ENCODE assay signal across 21 cellular contexts in the genomic region with DNA sequence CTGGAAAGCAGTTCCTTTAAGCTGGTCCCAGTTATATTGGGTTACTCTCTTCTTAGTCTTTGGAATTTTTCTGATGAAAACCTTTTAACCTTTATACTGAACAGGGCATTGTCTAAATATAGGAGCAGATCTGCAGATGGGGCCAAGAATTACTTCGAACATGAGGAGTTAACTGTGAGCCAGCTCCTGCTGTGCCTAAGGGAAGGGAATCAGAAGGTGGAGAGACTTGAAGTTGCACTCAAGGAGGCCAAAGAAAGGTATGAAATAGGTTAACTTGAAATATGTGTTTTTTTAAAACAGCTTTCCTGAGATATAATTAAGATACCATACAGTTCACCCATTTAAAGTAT. TPM values are rescaled to one million over a fixed set of nuclear protein-coding genes. Genes with fewer than 3 reads are reported as not detected.
A peak's percentile ranks its signal among the peaks of the same experiment; 100 is the strongest.
DNase-seq lines count a peak whose midpoint lies in the region; ATAC-seq and TF ChIP-seq lines count a peak whose summit lies in the region.
"Had no signal": no experiment of that assay in that cellular context is flagged by ENCODE, and none has a peak within 500 bp of the region (broad histone marks: within the 10 kb centered on the region; RNA-seq: fewer than 3 reads in every experiment).

No MANE protein-coding gene starts in this region.

- no peak for ATAC-seq in stimulated activated memory B cell treated with anti-CD40 and anti-IgM and Interleukin-4, amounts not matched to agents 10 μg/mL and 1 μg/mL and 100 μg/mL, for 72 hours
- no peak for ATAC-seq in HG02885 (IDR thresholded peaks at IDR 0.05; ENCODE audit: poor library complexity, unreplicated experiment)

- peaks cover 22% of the 10 kb centered on the region for H3F3A ChIP-seq in neural progenitor cell (ENCODE audit: low read depth)

- no peak for DNase-seq in CD8-positive, alpha-beta memory T cell
- DNase-seq in dorsolateral prefrontal cortex (no peak), osteocyte (ENCODE audit: extremely low spot score, unreplicated experiment) (no peak), neural progenitor cell (ENCODE audit: low spot score) (no peak)
- DNase-seq: activated gamma-delta T cell, cortex of kidney, IMR-90, kidney glomerular epithelial cell, NCI-H1105, NCI-H2029 treated with DMSO at 0.1 percent for 48 hours, NCI-H2227 treated with DMSO at 0.1 percent for 48 hours, nucleus accumbens, RPMI8226, SK-N-SH, T1000, thyroid gland had no signal

- POLR2A ChIA-PET in CD8-positive, alpha-beta memory T cell (lab: Charles Lee) = no interaction called here

- H3K9me3 ChIP-seq in BLaER1 treated with 17β-estradiol and CSF1 and Interleukin-3, amounts not matched to agents 10 nM and 100 nM (replicated peaks in 1 of 11) = peaks cover 0 to 31% (median 0%) of the 10 kb centered on the region in 11 experiments; a peak in 7 of 22 replicates
- no peaks in the 10 kb centered on the region for H3K9me3 ChIP-seq in CD8-positive, alpha-beta memory T cell (ENCODE audit: low read length)
- H3K9me3 ChIP-seq in neural progenitor cell (ENCODE audit: low read depth) = no peaks in the 10 kb centered on the region
- H3K9me3 ChIP-seq: SK-N-SH, thyroid gland had no signal

- peaks cover 0 to 74% (median 0%) of the 10 kb centered on the region in 11 experiments; a peak in 7 of 22 replicates for H3K27me3 ChIP-seq in BLaER1 treated with 17β-estradiol and CSF1 and Interleukin-3, amounts not matched to agents 10 nM and 100 nM
- no peaks in the 10 kb centered on the region for H3K27me3 ChIP-seq in CD8-positive, alpha-beta memory T cell (ENCODE audit: insufficient read depth, low read length, poor library complexity, severe bottlenecking)
- H3K27me3 ChIP-seq in dorsolateral prefrontal cortex = no peaks in the 10 kb centered on the region
- no peaks in the 10 kb centered on the region for H3K27me3 ChIP-seq in neural progenitor cell
- H3K27me3 ChIP-seq: thyroid gland had no signal

- peaks cover 16 to 81% (median 37%) of the 10 kb centered on the region in 11 experiments; a peak in 19 of 22 replicates for H3K36me3 ChIP-seq in BLaER1 treated with 17β-estradiol and CSF1 and Interleukin-3, amounts not matched to agents 10 nM and 100 nM
- peaks cover 45% of the 10 kb centered on the region for H3K36me3 ChIP-seq in CD8-positive, alpha-beta memory T cell (ENCODE audit: insufficient read depth, low read length)
- no peaks in the 10 kb centered on the region for H3K36me3 ChIP-seq in neural progenitor cell

- no peak overlapping the region for H2AFZ ChIP-seq in neural progenitor cell (replicated peaks)

- H3K79me2 ChIP-seq in neural progenitor cell (ENCODE audit: low read depth) = no peaks in the 10 kb centered on the region

- peaks cover 21 to 81% (median 52%) of the 10 kb centered on the region in 3 donors for H3K36me3 Mint-ChIP-seq in CD8-positive, alpha-beta memory T cell
- H3K36me3 Mint-ChIP-seq in osteocyte (ENCODE audit: unreplicated experiment) = peaks cover 71% of the 10 kb centered on the region
- peaks cover 66% of the 10 kb centered on the region for H3K36me3 Mint-ChIP-seq in stimulated activated memory B cell treated with anti-CD40 and anti-IgM and Interleukin-4, amounts not matched to agents 10 μg/mL and 1 μg/mL and 100 μg/mL, for 72 hours
- no peaks in the 10 kb centered on the region for H3K36me3 Mint-ChIP-seq in neural progenitor cell

- CTCF ChIA-PET in CD8-positive, alpha-beta memory T cell (lab: Charles Lee) = interaction anchor here (0.7 to 1.3 kb wide), 2 partner anchors 10 to 25 kb away, joined by 3 read pairs; no protein-coding TSS in a partner anchor

- peaks cover 28 to 46% (median 35%) of the 10 kb centered on the region in 10 experiments for H3K4me1 ChIP-seq in BLaER1 treated with 17β-estradiol and CSF1 and Interleukin-3, amounts not matched to agents 10 nM and 100 nM
- no peaks in the 10 kb centered on the region for H3K4me1 ChIP-seq in CD8-positive, alpha-beta memory T cell (ENCODE audit: insufficient read depth, low read length)
- peaks cover 12% of the 10 kb centered on the region for H3K4me1 ChIP-seq in neural progenitor cell
- H3K4me1 ChIP-seq: thyroid gland had no signal

- H3K4me2 ChIP-seq in BLaER1 treated with 17β-estradiol and CSF1 and Interleukin-3, amounts not matched to agents 10 nM and 100 nM = peak overlapping the region; percentile 49 to 90 (median 76); a peak in 21 of 22 replicates
- no peak overlapping the region for H3K4me2 ChIP-seq in neural progenitor cell
- H3K4me2 ChIP-seq: SK-N-SH, smooth muscle cell had no signal

- peaks cover 0 to 87% (median 0%) of the 10 kb centered on the region in 11 experiments; a peak in 6 of 22 replicates for H4K20me1 ChIP-seq in BLaER1 treated with 17β-estradiol and CSF1 and Interleukin-3, amounts not matched to agents 10 nM and 100 nM
- H4K20me1 ChIP-seq in neural progenitor cell (ENCODE audit: low read depth) = peaks cover 3% of the 10 kb centered on the region

- peak overlapping the region in 10 of 11 experiments; percentile 14 to 79 (median 61); a peak in 18 of 22 replicates for H3K27ac ChIP-seq in BLaER1 treated with 17β-estradiol and CSF1 and Interleukin-3, amounts not matched to agents 10 nM and 100 nM
- H3K27ac ChIP-seq in CD8-positive, alpha-beta memory T cell (ENCODE audit: low read depth, low read length) = no peak overlapping the region
- peak overlapping the region in 36 of 59 donors; percentile 1 to 81 (median 49) for H3K27ac ChIP-seq in dorsolateral prefrontal cortex
- no peak overlapping the region for H3K27ac ChIP-seq in neural progenitor cell
- H3K27ac ChIP-seq: thyroid gland had no signal

- H3K4me3 Mint-ChIP-seq in CD8-positive, alpha-beta memory T cell = peak overlapping the region in 1 of 7 donors; percentile 60
- H3K4me3 Mint-ChIP-seq in osteocyte (ENCODE audit: unreplicated experiment) = no peak overlapping the region
- H3K4me3 Mint-ChIP-seq in stimulated activated memory B cell treated with anti-CD40 and anti-IgM and Interleukin-4, amounts not matched to agents 10 μg/mL and 1 μg/mL and 100 μg/mL, for 72 hours = no peak overlapping the region
- no peak overlapping the region for H3K4me3 Mint-ChIP-seq in neural progenitor cell
- H3K4me3 Mint-ChIP-seq: brain had no signal

- no peaks in the 10 kb centered on the region for H3K27me3 Mint-ChIP-seq in CD8-positive, alpha-beta memory T cell
- H3K27me3 Mint-ChIP-seq in osteocyte (ENCODE audit: unreplicated experiment) (no peaks in the 10 kb centered on the region), neural progenitor cell (ENCODE audit: insufficient read depth, low read depth) (peaks cover 2% of the 10 kb centered on the region)
- H3K27me3 Mint-ChIP-seq in stimulated activated memory B cell treated with anti-CD40 and anti-IgM and Interleukin-4, amounts not matched to agents 10 μg/mL and 1 μg/mL and 100 μg/mL, for 72 hours = no peaks in the 10 kb centered on the region
- H3K27me3 Mint-ChIP-seq: brain had no signal

- H3K27ac Mint-ChIP-seq in CD8-positive, alpha-beta memory T cell = peak overlapping the region in 6 of 8 donors; percentile 18 to 80 (median 66)
- H3K27ac Mint-ChIP-seq in osteocyte (ENCODE audit: unreplicated experiment) (peak overlapping the region; percentile 37), neural progenitor cell (no peak overlapping the region)
- H3K27ac Mint-ChIP-seq in stimulated activated memory B cell treated with anti-CD40 and anti-IgM and Interleukin-4, amounts not matched to agents 10 μg/mL and 1 μg/mL and 100 μg/mL, for 72 hours = no peak overlapping the region

- H3K4me1 Mint-ChIP-seq in CD8-positive, alpha-beta memory T cell = peaks cover 29 to 45% (median 43%) of the 10 kb centered on the region in 3 donors
- H3K4me1 Mint-ChIP-seq in osteocyte (ENCODE audit: unreplicated experiment) = peaks cover 6% of the 10 kb centered on the region
- H3K4me1 Mint-ChIP-seq in stimulated activated memory B cell treated with anti-CD40 and anti-IgM and Interleukin-4, amounts not matched to agents 10 μg/mL and 1 μg/mL and 100 μg/mL, for 72 hours = peaks cover 16% of the 10 kb centered on the region
- peaks cover 6% of the 10 kb centered on the region for H3K4me1 Mint-ChIP-seq in neural progenitor cell
- H3K4me1 Mint-ChIP-seq: brain had no signal

- H3K9ac ChIP-seq in BLaER1 treated with 17β-estradiol and CSF1 and Interleukin-3, amounts not matched to agents 10 nM and 100 nM = peak overlapping the region in 4 of 11 experiments; percentile 4 to 55 (median 25); a peak in 4 of 22 replicates
- H3K9ac ChIP-seq in neural progenitor cell = no peak overlapping the region
- H3K9ac ChIP-seq: SK-N-SH had no signal

- H3K4me3 ChIP-seq in BLaER1 treated with 17β-estradiol and CSF1 and Interleukin-3, amounts not matched to agents 10 nM and 100 nM = no peak overlapping the region
- H3K4me3 ChIP-seq in CD8-positive, alpha-beta memory T cell (ENCODE audit: low read length) = no peak overlapping the region
- H3K4me3 ChIP-seq in dorsolateral prefrontal cortex = no peak overlapping the region
- no peak overlapping the region for H3K4me3 ChIP-seq in neural progenitor cell
- H3K4me3 ChIP-seq: smooth muscle cell, thyroid gland had no signal

- TF ChIP-seq CTCF in dorsolateral prefrontal cortex (IDR thresholded peaks at IDR 0.05 in 54 of 56, conservative IDR thresholded peaks at IDR 0.05 in 2 of 56; ENCODE audit: low read depth in 1 of 56, partially characterized antibody in 56 of 56) (no peak), osteocyte (IDR thresholded peaks at IDR 0.05) (no peak), neural progenitor cell (IDR thresholded peaks at IDR 0.05) (no peak)

- no peaks in the 10 kb centered on the region for H3K9me3 Mint-ChIP-seq in CD8-positive, alpha-beta memory T cell
- H3K9me3 Mint-ChIP-seq in osteocyte (ENCODE audit: unreplicated experiment) (no peaks in the 10 kb centered on the region), neural progenitor cell (no peaks in the 10 kb centered on the region)
- no peaks in the 10 kb centered on the region for H3K9me3 Mint-ChIP-seq in stimulated activated memory B cell treated with anti-CD40 and anti-IgM and Interleukin-4, amounts not matched to agents 10 μg/mL and 1 μg/mL and 100 μg/mL, for 72 hours
- H3K9me3 Mint-ChIP-seq: brain had no signal

- intact Hi-C loops in dorsolateral prefrontal cortex (cut with DNase I) = no loop called here

RNA-seq across cellular contexts. Expression of gene OPTN, which starts 18.8 kb away (rescaled TPM):
- 10 to 100 TPM; 53.4 to 55.3 TPM for total RNA-seq in CD8-positive, alpha-beta memory T cell
- 96.9 TPM for polyA plus RNA-seq in CD8-positive, alpha-beta memory T cell
- total RNA-seq in dorsolateral prefrontal cortex (100 to 1,000 TPM in 110 of 120 experiments, 10 to 100 TPM in 10; 84.3 to 188 (median 136) TPM), osteocyte (107 and 116 TPM in 2 replicates), neural progenitor cell (ENCODE audit: low replicate concordance) (13.9 and 15.4 TPM in 2 replicates)

RNA-seq across cellular contexts. Expression of gene MCM10, which starts 42.6 kb away (rescaled TPM):
- 10 to 100 TPM; 71.3 to 73.1 TPM for total RNA-seq in CD8-positive, alpha-beta memory T cell
- polyA plus RNA-seq in CD8-positive, alpha-beta memory T cell = not detected
- total RNA-seq in dorsolateral prefrontal cortex (1 to 10 TPM in 6 of 120 experiments, under 1 TPM in 45, not detected in 69; 0.11 to 2.1 (median 0.36) TPM), osteocyte (2.5 and 3.7 TPM in 2 replicates), neural progenitor cell (ENCODE audit: low replicate concordance) (38.2 and 44.5 TPM in 2 replicates)

Comparison
In these comparisons a context has a peak if more than half of its experiments do, and no peak if none do; other contexts are left out.
1. H3K27ac ChIP-seq: peak in BLaER1 treated with 17β-estradiol and CSF1 and Interleukin-3, amounts not matched to agents 10 nM and 100 nM (10 of 11) and dorsolateral prefrontal cortex (36 of 59); none in CD8-positive, alpha-beta memory T cell (single experiment) and neural progenitor cell (single experiment).
2. H3K27ac Mint-ChIP-seq: peak in CD8-positive, alpha-beta memory T cell (6 of 8) and osteocyte (single experiment); none in stimulated activated memory B cell treated with anti-CD40 and anti-IgM and Interleukin-4, amounts not matched to agents 10 μg/mL and 1 μg/mL and 100 μg/mL, for 72 hours (single experiment) and neural progenitor cell (single experiment).